ENCODE assay signal across 8 cellular contexts in genomic region chr2:10119601-10120157, GRCh38. TPM values are rescaled to one million over a fixed set of nuclear protein-coding genes. Genes with fewer than 3 reads are reported as not detected.
DNase-seq lines count a peak whose midpoint lies in the region; ATAC-seq and TF ChIP-seq lines count a peak whose summit lies in the region.
"Had no signal": no experiment of that assay in that cellular context is flagged by ENCODE, and none has a peak within 500 bp of the region (broad histone marks: within the 10 kb centered on the region; RNA-seq: fewer than 3 reads in every experiment).

No MANE protein-coding gene starts in this region.

- no peak for ATAC-seq in activated CD8-positive, alpha-beta T cell treated with anti-CD3 and anti-CD28 coated beads for 36 hours
- ATAC-seq in stimulated activated naive B cell treated with anti-CD40 and anti-IgM and Interleukin-4, amounts not matched to agents 10 μg/mL and 1 μg/mL and 100 μg/mL, for 72 hours (replicated peaks): no peak

- H3K4me1 ChIP-seq in iPS-20b (ENCODE audit: insufficient read depth, low read length): peaks cover under 1% of the 10 kb centered on the region; the same call in 1 of the 2 replicates

- H3K27me3 Mint-ChIP-seq in HFFc6 (ENCODE audit: insufficient read depth): peaks cover 1% of the 10 kb centered on the region; the same call in 1 of the 2 replicates
- peaks cover 2% of the 10 kb centered on the region for H3K27me3 Mint-ChIP-seq in activated CD8-positive, alpha-beta T cell treated with anti-CD3 and anti-CD28 coated beads for 36 hours
- H3K27me3 Mint-ChIP-seq in stimulated activated naive B cell treated with anti-CD40 and anti-IgM and Interleukin-4, amounts not matched to agents 10 μg/mL and 1 μg/mL and 100 μg/mL, for 72 hours: peaks cover 9 to 12% of the 10 kb centered on the region in 2 donors

- TF ChIP-seq CTCF in HFFc6 (IDR thresholded peaks at IDR 0.05): no peak
- no peak for TF ChIP-seq CTCF in activated CD8-positive, alpha-beta T cell treated with anti-CD3 and anti-CD28 coated beads for 36 hours (IDR thresholded peaks at IDR 0.05)

- peak overlapping the region; percentile 87; the same call in 1 of the 2 replicates for H3K4me3 ChIP-seq in iPS-20b (ENCODE audit: low read length)

- peak overlapping the region; percentile 84; the same call in 1 of the 2 replicates for H3K9ac ChIP-seq in iPS-20b (ENCODE audit: low read depth, low read length)

- H3K36me3 ChIP-seq in iPS-20b (ENCODE audit: insufficient read depth, low read depth, low read length): peaks cover 14% of the 10 kb centered on the region

- H3K9me3 Mint-ChIP-seq in HFFc6: no peaks in the 10 kb centered on the region
- H3K9me3 Mint-ChIP-seq in activated CD8-positive, alpha-beta T cell treated with anti-CD3 and anti-CD28 coated beads for 36 hours: no peaks in the 10 kb centered on the region
- H3K9me3 Mint-ChIP-seq in stimulated activated naive B cell treated with anti-CD40 and anti-IgM and Interleukin-4, amounts not matched to agents 10 μg/mL and 1 μg/mL and 100 μg/mL, for 72 hours: no peaks in the 10 kb centered on the region

- H3K36me3 Mint-ChIP-seq in HFFc6 (ENCODE audit: low read depth): peaks cover 8% of the 10 kb centered on the region; the same call in 1 of the 2 replicates
- peaks cover 35% of the 10 kb centered on the region for H3K36me3 Mint-ChIP-seq in activated CD8-positive, alpha-beta T cell treated with anti-CD3 and anti-CD28 coated beads for 36 hours (ENCODE audit: low read depth)
- H3K36me3 Mint-ChIP-seq in stimulated activated naive B cell treated with anti-CD40 and anti-IgM and Interleukin-4, amounts not matched to agents 10 μg/mL and 1 μg/mL and 100 μg/mL, for 72 hours: peaks cover 6 to 9% of the 10 kb centered on the region in 2 donors

- DNase-seq in HFFc6: no peak
- no peak for DNase-seq in activated CD8-positive, alpha-beta T cell treated with anti-CD3 and anti-CD28 coated beads for 36 hours
- no peak for DNase-seq in stimulated activated naive B cell treated with anti-CD40 and anti-IgM and Interleukin-4, amounts not matched to agents 10 μg/mL and 1 μg/mL and 100 μg/mL, for 72 hours
- no peak for DNase-seq in HuH-7.5 (ENCODE audit: low spot score)
- DNase-seq in nucleus accumbens (lab: John Stamatoyannopoulos, UW): no peak
- no peak for DNase-seq in posterior cingulate gyrus

- H3K27ac Mint-ChIP-seq in HFFc6: peak overlapping the region; percentile 97
- peak overlapping the region; percentile 98 for H3K27ac Mint-ChIP-seq in activated CD8-positive, alpha-beta T cell treated with anti-CD3 and anti-CD28 coated beads for 36 hours
- H3K27ac Mint-ChIP-seq in stimulated activated naive B cell treated with anti-CD40 and anti-IgM and Interleukin-4, amounts not matched to agents 10 μg/mL and 1 μg/mL and 100 μg/mL, for 72 hours: peak overlapping the region; percentile 99

- H3K4me1 Mint-ChIP-seq in HFFc6 (ENCODE audit: low read depth): peaks cover 38% of the 10 kb centered on the region
- peaks cover 16% of the 10 kb centered on the region for H3K4me1 Mint-ChIP-seq in activated CD8-positive, alpha-beta T cell treated with anti-CD3 and anti-CD28 coated beads for 36 hours (ENCODE audit: low read depth)
- peaks cover 13 to 26% of the 10 kb centered on the region in 2 donors for H3K4me1 Mint-ChIP-seq in stimulated activated naive B cell treated with anti-CD40 and anti-IgM and Interleukin-4, amounts not matched to agents 10 μg/mL and 1 μg/mL and 100 μg/mL, for 72 hours

- no peaks in the 10 kb centered on the region for H3K9me3 ChIP-seq in iPS-20b (ENCODE audit: insufficient read depth, low read depth, low read length)
- H3K9me3 ChIP-seq: mucosa of descending colon had no signal

- H3K4me3 Mint-ChIP-seq in HFFc6: peak overlapping the region; percentile 94
- peak overlapping the region; percentile 89 for H3K4me3 Mint-ChIP-seq in activated CD8-positive, alpha-beta T cell treated with anti-CD3 and anti-CD28 coated beads for 36 hours
- H3K4me3 Mint-ChIP-seq in stimulated activated naive B cell treated with anti-CD40 and anti-IgM and Interleukin-4, amounts not matched to agents 10 μg/mL and 1 μg/mL and 100 μg/mL, for 72 hours: peak overlapping the region; percentile 97 to 99

- POLR2A ChIA-PET in activated CD8-positive, alpha-beta T cell treated with anti-CD3 and anti-CD28 coated beads for 36 hours (lab: Charles Lee): interaction anchor here (1.3 to 3.3 kb wide), 5 partner anchors 9 to 178 kb away, joined by 3 to 18 read pairs (median 4); no protein-coding TSS in a partner anchor

- no peak overlapping the region for H3K27ac ChIP-seq in iPS-20b (ENCODE audit: low read length)

- H3K27me3 ChIP-seq in iPS-20b (ENCODE audit: insufficient read depth, low read length): no peaks in the 10 kb centered on the region

- CTCF ChIA-PET in activated CD8-positive, alpha-beta T cell treated with anti-CD3 and anti-CD28 coated beads for 36 hours (lab: Charles Lee): interaction anchor here (0.9 to 5.4 kb wide), 7 partner anchors 23 to 319 kb away, joined by 3 to 34 read pairs (median 5); no protein-coding TSS in a partner anchor

- intact Hi-C loops in activated CD8-positive, alpha-beta T cell treated with anti-CD3 and anti-CD28 coated beads for 36 hours (cut with micrococcal nuclease): loop anchor here (5.0 to 10.0 kb wide), 3 partner anchors 37 to 328 kb away; partner anchors contain the start of genes CYS1, HPCAL1 and ODC1
- intact Hi-C loops in posterior cingulate gyrus (cut with DNase I): loop anchor here (5.0 to 10.0 kb wide), 2 partner anchors 185 to 548 kb away; partner anchors contain the start of gene HPCAL1

RNA-seq across cellular contexts. Expression of gene RRM2, which starts 2.9 kb away (rescaled TPM):
- 100 to 1,000 TPM in 5 of 6 experiments, 10 to 100 TPM in 1; 76.4 to 179 (median 158) TPM for total RNA-seq in HFFc6 (2021; fragmentation: NEBNext Ultra II Directional; extraction: Animal tissue kit (Norgen Biotek cat#: 25700))
- 100 to 1,000 TPM; 368 to 396 TPM for total RNA-seq in activated CD8-positive, alpha-beta T cell treated with anti-CD3 and anti-CD28 coated beads for 36 hours

RNA-seq across cellular contexts. Expression of gene CYS1, which starts 39.5 kb away (rescaled TPM):
- 1 to 10 TPM in 4 of 6 experiments, under 1 TPM in 2; 0.24 to 2.0 (median 1.4) TPM for total RNA-seq in HFFc6 (2021; fragmentation: NEBNext Ultra II Directional; extraction: Animal tissue kit (Norgen Biotek cat#: 25700))
- total RNA-seq in activated CD8-positive, alpha-beta T cell treated with anti-CD3 and anti-CD28 coated beads for 36 hours: under 1 TPM; 0.11 to 0.32 TPM
